ENCODE assay signal across 1 cellular context in the genomic region with DNA sequence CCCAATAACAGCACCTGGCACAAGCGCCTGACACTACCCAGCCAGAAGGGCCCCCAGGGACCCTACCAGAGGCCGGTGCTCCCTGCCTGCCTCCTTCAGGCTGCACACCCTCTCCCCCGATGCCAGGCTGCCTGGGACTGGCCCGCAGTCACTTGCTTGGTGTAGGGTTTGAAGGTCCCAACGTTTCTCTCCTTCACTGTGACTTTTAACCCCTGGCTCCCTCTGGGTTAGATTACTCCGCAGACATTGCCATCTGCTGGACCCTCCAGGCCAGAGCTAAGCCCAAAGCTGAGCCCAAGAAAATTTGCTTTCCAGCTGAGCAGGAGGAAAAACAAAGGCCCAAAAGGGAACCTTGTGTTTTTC.
TF ChIP-seq lines count a peak whose summit lies in the region.

No MANE protein-coding gene starts in this region.

TF ChIP-seq in GM23338, 12 proteins besides CTCF, POLR2A, EP300 and RAD21 (continued from another document):
- no peak for TF ChIP-seq STAT1 (IDR thresholded peaks at IDR 0.05; ENCODE audit: unreplicated experiment)
- TF ChIP-seq EZH2phosphoT487 (IDR thresholded peaks at IDR 0.05; ENCODE audit: unreplicated experiment), result no peak
